ENCODE assay signal across 1 cellular context in genomic region chr9:133603165-133603927, GRCh38.
TF ChIP-seq lines count a peak whose summit lies in the region.

No MANE protein-coding gene starts in this region.

TF ChIP-seq in HepG2, 621 proteins besides CTCF, POLR2A, EP300 and RAD21:
- TF ChIP-seq ZKSCAN8 (CRISPR knock-in tag; IDR thresholded peaks at IDR 0.05; ENCODE audit: borderline replicate concordance) (no peak), XRCC5 (optimal IDR thresholded peaks at IDR 0.05; ENCODE audit: low read length) (peak; percentile 24)
